In the genomic region with DNA sequence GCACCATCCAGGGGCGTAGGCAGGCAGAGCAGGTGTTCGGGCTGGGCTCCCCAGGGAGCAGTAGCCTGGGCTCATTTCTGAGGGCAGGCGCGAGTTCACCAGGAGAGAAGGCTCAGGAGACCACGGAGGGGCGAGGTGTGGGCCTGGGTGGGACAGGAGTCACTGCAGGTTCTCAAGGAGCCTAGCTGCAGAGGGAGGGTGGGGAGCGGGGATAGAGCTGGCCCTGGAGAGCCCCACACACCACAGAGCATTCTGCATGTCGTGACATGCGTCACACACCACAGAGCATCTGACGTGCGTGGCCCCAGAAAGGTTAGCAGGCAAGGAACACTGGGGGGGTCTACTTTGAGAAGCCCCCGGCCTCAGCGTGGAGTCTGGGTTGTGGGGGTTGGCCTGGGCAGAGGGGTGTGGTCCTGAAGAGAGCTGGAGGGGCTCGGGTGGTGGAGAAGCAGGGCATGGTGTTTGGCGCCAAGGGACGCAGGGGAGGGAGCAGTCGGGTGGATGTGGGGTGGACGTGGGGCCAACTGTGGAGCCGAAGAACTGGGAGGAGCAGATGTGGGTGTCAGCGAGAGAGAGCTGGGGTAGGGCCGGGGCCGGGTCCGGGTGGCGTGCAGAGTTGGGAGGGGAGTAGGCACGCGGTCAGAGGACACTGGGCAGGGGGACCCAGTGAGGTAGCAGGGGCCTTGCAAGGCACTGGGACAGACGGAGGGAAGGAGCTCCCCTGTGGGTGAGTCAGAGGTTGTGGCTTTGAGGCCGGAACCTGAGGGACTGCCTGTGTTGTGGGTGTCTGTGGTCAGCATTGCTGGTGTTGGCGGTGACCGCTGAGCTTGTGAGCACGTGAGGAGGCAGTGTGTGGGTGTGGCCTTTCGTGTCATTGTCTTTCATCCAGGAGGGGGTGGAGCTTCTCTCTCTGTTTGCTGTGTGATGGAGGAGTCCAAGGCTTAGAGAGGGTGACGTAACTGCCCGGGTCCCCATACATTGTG, we compare ENCODE assay signal across 1 cellular context.
TF ChIP-seq lines count a peak whose summit lies in the region.

No MANE protein-coding gene starts in this region.

TF ChIP-seq in K562, 482 proteins besides CTCF, POLR2A, EP300 and RAD21 (continued from another document and continues in another):
- TF ChIP-seq GTF2B (IDR thresholded peaks at IDR 0.05; ENCODE audit: extremely low read depth, insufficient read length): no peak
- no peak for TF ChIP-seq ZNF23 (CRISPR knock-in tag; IDR thresholded peaks at IDR 0.05)
- peak; percentile 74 for TF ChIP-seq ATF3 (IDR thresholded peaks at IDR 0.05)
- TF ChIP-seq ATF3 (CRISPR knock-in tag; conservative IDR thresholded peaks at IDR 0.05): no peak
- TF ChIP-seq, protein P1, sequence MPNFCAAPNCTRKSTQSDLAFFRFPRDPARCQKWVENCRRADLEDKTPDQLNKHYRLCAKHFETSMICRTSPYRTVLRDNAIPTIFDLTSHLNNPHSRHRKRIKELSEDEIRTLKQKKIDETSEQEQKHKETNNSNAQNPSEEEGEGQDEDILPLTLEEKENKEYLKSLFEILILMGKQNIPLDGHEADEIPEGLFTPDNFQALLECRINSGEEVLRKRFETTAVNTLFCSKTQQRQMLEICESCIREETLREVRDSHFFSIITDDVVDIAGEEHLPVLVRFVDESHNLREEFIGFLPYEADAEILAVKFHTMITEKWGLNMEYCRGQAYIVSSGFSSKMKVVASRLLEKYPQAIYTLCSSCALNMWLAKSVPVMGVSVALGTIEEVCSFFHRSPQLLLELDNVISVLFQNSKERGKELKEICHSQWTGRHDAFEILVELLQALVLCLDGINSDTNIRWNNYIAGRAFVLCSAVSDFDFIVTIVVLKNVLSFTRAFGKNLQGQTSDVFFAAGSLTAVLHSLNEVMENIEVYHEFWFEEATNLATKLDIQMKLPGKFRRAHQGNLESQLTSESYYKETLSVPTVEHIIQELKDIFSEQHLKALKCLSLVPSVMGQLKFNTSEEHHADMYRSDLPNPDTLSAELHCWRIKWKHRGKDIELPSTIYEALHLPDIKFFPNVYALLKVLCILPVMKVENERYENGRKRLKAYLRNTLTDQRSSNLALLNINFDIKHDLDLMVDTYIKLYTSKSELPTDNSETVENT (CRISPR knock-in tag; IDR thresholded peaks at IDR 0.05): no peak
- no peak for TF ChIP-seq SETDB1 (IDR thresholded peaks at IDR 0.05; ENCODE audit: low read length)
- TF ChIP-seq ZNF717 (CRISPR knock-in tag; IDR thresholded peaks at IDR 0.05): no peak
- peak; percentile 96 for TF ChIP-seq SOX6 (IDR thresholded peaks at IDR 0.05)
- no peak for TF ChIP-seq PHTF2 (CRISPR knock-in tag; IDR thresholded peaks at IDR 0.05)
- TF ChIP-seq PHB (CRISPR knock-in tag; IDR thresholded peaks at IDR 0.05): no peak
- TF ChIP-seq, protein P2, sequence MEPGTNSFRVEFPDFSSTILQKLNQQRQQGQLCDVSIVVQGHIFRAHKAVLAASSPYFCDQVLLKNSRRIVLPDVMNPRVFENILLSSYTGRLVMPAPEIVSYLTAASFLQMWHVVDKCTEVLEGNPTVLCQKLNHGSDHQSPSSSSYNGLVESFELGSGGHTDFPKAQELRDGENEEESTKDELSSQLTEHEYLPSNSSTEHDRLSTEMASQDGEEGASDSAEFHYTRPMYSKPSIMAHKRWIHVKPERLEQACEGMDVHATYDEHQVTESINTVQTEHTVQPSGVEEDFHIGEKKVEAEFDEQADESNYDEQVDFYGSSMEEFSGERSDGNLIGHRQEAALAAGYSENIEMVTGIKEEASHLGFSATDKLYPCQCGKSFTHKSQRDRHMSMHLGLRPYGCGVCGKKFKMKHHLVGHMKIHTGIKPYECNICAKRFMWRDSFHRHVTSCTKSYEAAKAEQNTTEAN (CRISPR knock-in tag; IDR thresholded peaks at IDR 0.05): no peak
- no peak for TF ChIP-seq XRCC3 (IDR thresholded peaks at IDR 0.05)
- TF ChIP-seq AFF4 (CRISPR knock-in tag; IDR thresholded peaks at IDR 0.05): no peak
- no peak for TF ChIP-seq BACH1 (tag; IDR thresholded peaks at IDR 0.05)
- no peak for TF ChIP-seq NCOA1 (IDR thresholded peaks at IDR 0.05; ENCODE audit: low read depth)
- TF ChIP-seq, protein P3, sequence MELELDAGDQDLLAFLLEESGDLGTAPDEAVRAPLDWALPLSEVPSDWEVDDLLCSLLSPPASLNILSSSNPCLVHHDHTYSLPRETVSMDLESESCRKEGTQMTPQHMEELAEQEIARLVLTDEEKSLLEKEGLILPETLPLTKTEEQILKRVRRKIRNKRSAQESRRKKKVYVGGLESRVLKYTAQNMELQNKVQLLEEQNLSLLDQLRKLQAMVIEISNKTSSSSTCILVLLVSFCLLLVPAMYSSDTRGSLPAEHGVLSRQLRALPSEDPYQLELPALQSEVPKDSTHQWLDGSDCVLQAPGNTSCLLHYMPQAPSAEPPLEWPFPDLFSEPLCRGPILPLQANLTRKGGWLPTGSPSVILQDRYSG (tag; conservative IDR thresholded peaks at IDR 0.05; ENCODE audit: low read depth): no peak
- no peak; a peak in 1 of 4 replicates for TF ChIP-seq KDM1A (IDR thresholded peaks at IDR 0.05)
- TF ChIP-seq RHOXF2B (CRISPR knock-in tag; conservative IDR thresholded peaks at IDR 0.05): no peak
- TF ChIP-seq JUND (IDR thresholded peaks at IDR 0.05; ENCODE audit: borderline replicate concordance, low read depth, low read length): peak; percentile 89
- TF ChIP-seq JUND (tag; IDR thresholded peaks at IDR 0.05; ENCODE audit: borderline replicate concordance, low read depth, low read length): peak; percentile 77; the same call in 2 of the 3 replicates
- TF ChIP-seq ZNF280B (CRISPR knock-in tag; IDR thresholded peaks at IDR 0.05): no peak
- no peak for TF ChIP-seq NFATC3 (IDR thresholded peaks at IDR 0.05)
- no peak for TF ChIP-seq ZNF274 (IDR thresholded peaks at IDR 0.05; ENCODE audit: borderline replicate concordance, low read depth, low read length)
- TF ChIP-seq, protein P4, sequence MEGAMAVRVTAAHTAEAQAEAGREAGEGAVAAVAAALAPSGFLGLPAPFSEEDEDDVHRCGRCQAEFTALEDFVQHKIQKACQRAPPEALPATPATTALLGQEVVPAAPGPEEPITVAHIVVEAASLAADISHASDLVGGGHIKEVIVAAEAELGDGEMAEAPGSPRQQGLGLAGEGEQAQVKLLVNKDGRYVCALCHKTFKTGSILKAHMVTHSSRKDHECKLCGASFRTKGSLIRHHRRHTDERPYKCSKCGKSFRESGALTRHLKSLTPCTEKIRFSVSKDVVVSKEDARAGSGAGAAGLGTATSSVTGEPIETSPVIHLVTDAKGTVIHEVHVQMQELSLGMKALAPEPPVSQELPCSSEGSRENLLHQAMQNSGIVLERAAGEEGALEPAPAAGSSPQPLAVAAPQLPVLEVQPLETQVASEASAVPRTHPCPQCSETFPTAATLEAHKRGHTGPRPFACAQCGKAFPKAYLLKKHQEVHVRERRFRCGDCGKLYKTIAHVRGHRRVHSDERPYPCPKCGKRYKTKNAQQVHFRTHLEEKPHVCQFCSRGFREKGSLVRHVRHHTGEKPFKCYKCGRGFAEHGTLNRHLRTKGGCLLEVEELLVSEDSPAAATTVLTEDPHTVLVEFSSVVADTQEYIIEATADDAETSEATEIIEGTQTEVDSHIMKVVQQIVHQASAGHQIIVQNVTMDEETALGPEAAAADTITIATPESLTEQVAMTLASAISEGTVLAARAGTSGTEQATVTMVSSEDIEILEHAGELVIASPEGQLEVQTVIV (CRISPR knock-in tag; IDR thresholded peaks at IDR 0.05; ENCODE audit: borderline replicate concordance): no peak
- 0 out of 2 replicates have a peak, but pooled peaks have one; percentile 47 for TF ChIP-seq ZBTB7A (IDR thresholded peaks at IDR 0.05; ENCODE audit: borderline replicate concordance, control insufficient read depth, low read depth, low read length)
- TF ChIP-seq MEF2A (IDR thresholded peaks at IDR 0.05; ENCODE audit: control insufficient read depth, low read depth, low read length): no peak
- TF ChIP-seq CEBPB (tag; IDR thresholded peaks at IDR 0.05): no peak
- no peak for TF ChIP-seq GATA2 (CRISPR knock-in tag; IDR thresholded peaks at IDR 0.05)
- TF ChIP-seq ZNF212 (CRISPR knock-in tag; IDR thresholded peaks at IDR 0.05): no peak
- TF ChIP-seq HMBOX1 (IDR thresholded peaks at IDR 0.05): no peak
- peak; percentile 100 for TF ChIP-seq ZBTB1 (CRISPR knock-in tag; IDR thresholded peaks at IDR 0.05; ENCODE audit: borderline replicate concordance, low read depth)
- no peak for TF ChIP-seq TRIM28 (IDR thresholded peaks at IDR 0.05)
- TF ChIP-seq PCBP1 (IDR thresholded peaks at IDR 0.05; ENCODE audit: low read depth, low read length, poor library complexity, severe bottlenecking): no peak
- no peak for TF ChIP-seq MCM2 (IDR thresholded peaks at IDR 0.05; ENCODE audit: low read depth)
- TF ChIP-seq HDAC8 (tag; IDR thresholded peaks at IDR 0.05): no peak
- TF ChIP-seq, protein P5, sequence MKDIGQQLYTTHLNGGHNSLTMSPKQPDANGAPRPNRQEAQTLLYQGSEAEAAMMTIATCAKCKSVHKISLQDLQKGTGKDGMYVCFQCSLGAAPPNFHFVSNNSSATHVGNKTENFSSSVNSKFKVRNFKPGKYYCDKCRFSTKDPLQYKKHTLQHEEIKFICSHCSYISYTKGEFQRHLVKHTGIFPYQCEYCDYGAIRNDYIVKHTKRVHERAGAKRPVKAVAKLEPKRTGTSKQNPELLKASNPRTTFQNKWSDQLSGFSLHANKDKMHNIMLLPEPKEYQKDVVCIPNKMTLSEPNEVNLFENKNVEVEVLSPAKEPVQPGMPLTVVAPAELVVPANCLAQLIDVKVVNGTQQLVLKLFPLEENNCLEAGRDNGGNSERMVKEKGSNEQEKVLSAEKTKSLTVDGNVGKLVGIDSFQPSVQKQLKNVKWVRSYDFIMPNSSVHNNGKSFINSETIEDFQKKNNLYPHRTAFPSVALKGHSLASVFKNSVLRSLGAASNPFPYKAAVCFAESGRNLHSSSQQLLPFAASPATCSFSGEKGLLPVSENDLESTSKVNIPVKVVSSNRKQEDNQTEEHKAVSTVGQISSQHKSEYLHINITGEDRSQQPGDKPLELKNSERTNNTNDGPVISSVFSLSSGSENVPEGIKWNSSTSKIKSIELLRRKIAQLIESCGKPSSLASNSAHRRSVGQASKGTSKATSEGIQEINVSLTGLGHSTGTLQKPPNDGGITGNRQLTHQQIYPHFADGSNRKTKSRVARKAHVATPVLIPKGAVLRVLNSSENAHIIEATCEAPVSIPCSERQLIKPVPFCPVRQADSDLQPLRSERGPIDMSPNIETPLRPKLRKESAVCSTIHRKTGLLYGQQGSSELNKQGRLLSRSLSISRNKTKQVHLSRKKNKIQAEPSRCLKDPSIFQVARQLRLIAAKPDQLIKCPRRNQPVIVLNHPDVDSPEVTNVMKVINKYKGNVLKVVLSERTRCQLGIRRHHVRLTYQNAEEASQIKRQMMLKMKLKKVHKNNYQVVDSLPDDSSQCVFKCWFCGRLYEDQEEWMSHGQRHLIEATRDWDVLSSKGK (CRISPR knock-in tag; IDR thresholded peaks at IDR 0.05): no peak
